In genomic region chr10:21529236-21529910, GRCh38 we compare ENCODE assay signal across 2 cellular contexts.
TF ChIP-seq lines count a peak whose summit lies in the region.

No MANE protein-coding gene starts in this region.

TF ChIP-seq in IMR-90, 13 proteins besides CTCF, POLR2A, EP300 and RAD21:
- TF ChIP-seq BHLHE40 (IDR thresholded peaks at IDR 0.05; ENCODE audit: low read depth, low read length) (no peak), SMC3 (IDR thresholded peaks at IDR 0.05; ENCODE audit: low read depth, low read length) (no peak), MAFK (IDR thresholded peaks at IDR 0.05; ENCODE audit: low read depth, low read length) (no peak), ELK1 (IDR thresholded peaks at IDR 0.05; ENCODE audit: borderline replicate concordance, low read depth, low read length) (no peak), MAZ (IDR thresholded peaks at IDR 0.05; ENCODE audit: borderline replicate concordance, low read depth, low read length) (no peak), USF2 (IDR thresholded peaks at IDR 0.05; ENCODE audit: low read depth, low read length) (no peak), FOS (IDR thresholded peaks at IDR 0.05; ENCODE audit: low read depth, low read length) (no peak), CHD1 (IDR thresholded peaks at IDR 0.05; ENCODE audit: low read depth, low read length) (no peak), NFE2L2 (IDR thresholded peaks at IDR 0.05; ENCODE audit: low read depth, low read length) (no peak), RFX5 (IDR thresholded peaks at IDR 0.05; ENCODE audit: low read depth, low read length) (no peak), MXI1 (IDR thresholded peaks at IDR 0.05; ENCODE audit: borderline replicate concordance, low read depth, low read length) (no peak), CEBPB (IDR thresholded peaks at IDR 0.05; ENCODE audit: low read depth, low read length) (no peak), RCOR1 (IDR thresholded peaks at IDR 0.05; ENCODE audit: insufficient replicate concordance, low read length) (no peak)

TF ChIP-seq in endothelial cell of umbilical vein, 7 proteins besides CTCF, POLR2A, EP300 and RAD21:
- TF ChIP-seq JUN (IDR thresholded peaks at IDR 0.05; ENCODE audit: borderline replicate concordance, insufficient read depth, insufficient read length, low read depth) (no peak), MYC (IDR thresholded peaks at IDR 0.05; ENCODE audit: low read depth, low read length) (no peak), MAX (IDR thresholded peaks at IDR 0.05; ENCODE audit: insufficient read depth, insufficient read length) (no peak), EZH2 (IDR thresholded peaks at IDR 0.05; ENCODE audit: borderline replicate concordance, low read depth, low read length, severe bottlenecking) (no peak), GATA2 (IDR thresholded peaks at IDR 0.05; ENCODE audit: insufficient read depth, insufficient read length, low read depth, low read length) (no peak), POLR2AphosphoS5 (IDR thresholded peaks at IDR 0.05; ENCODE audit: insufficient read depth, low read depth, low read length) (no peak), FOS (IDR thresholded peaks at IDR 0.05; ENCODE audit: borderline replicate concordance, insufficient read depth, low read length) (no peak)
